Comparison of ENCODE assay signal across 8 cellular contexts in the genomic region with DNA sequence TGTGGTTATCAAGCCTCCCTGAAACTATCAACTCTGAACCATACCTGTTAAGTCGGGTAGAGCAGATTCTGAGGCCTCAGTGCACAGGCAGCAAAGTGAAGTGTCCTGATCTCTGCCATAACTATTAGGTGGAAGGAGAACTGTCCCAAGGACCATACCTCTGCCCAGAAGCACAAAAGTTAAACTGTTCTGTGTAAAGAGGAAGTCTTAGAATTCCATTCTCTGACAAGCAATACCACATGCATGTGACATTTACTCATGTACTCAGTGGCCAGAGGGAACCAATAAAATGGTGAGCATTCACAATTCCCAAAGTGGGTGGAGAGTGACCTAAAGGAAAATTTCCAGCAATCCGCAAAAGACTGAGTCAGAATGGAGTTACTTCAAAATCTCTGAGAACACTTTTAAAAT.
A peak's percentile ranks its signal among the peaks of the same experiment; 100 is the strongest.
DNase-seq lines count a peak whose midpoint lies in the region; ATAC-seq, FAIRE-seq and TF ChIP-seq lines count a peak whose summit lies in the region.

No MANE protein-coding gene starts in this region.

- no peaks in the 10 kb centered on the region; the same call in 1 of the 2 replicates for H3K9me3 ChIP-seq in Panc1 (ENCODE audit: control insufficient read depth, insufficient read depth, low read depth, low read length)
- H3K9me3 ChIP-seq in duodenal mucosa (ENCODE audit: control insufficient read depth in 1 of 2, low read length in 2 of 2), result no peaks in the 10 kb centered on the region
- no peaks in the 10 kb centered on the region for H3K9me3 ChIP-seq in osteoblast (ENCODE audit: low read depth, low read length)

- no peak for TF ChIP-seq POLR2A in GM18505 (IDR thresholded peaks at IDR 0.05; ENCODE audit: borderline replicate concordance, extremely low read depth, insufficient read depth, insufficient read length)

- peak; percentile 93 for ATAC-seq in Panc1
- ATAC-seq in HG02571 (IDR thresholded peaks at IDR 0.05; ENCODE audit: unreplicated experiment), result no peak
- no peak for ATAC-seq in GM18505 (IDR thresholded peaks at IDR 0.05; ENCODE audit: unreplicated experiment)

- H3K4me3 ChIP-seq in Panc1 (ENCODE audit: low read depth in 2 of 2, low read length in 2 of 2) (peak overlapping the region; percentile 45 to 58), duodenal mucosa (ENCODE audit: low read depth in 1 of 2, low read length in 2 of 2) (no peak overlapping the region), osteoblast (ENCODE audit: insufficient read depth, low read length) (peak overlapping the region; percentile 80)

- no peak overlapping the region for H3K9ac ChIP-seq in duodenal mucosa (ENCODE audit: low read depth in 1 of 2, low read length in 2 of 2)

- peak overlapping the region; percentile 94 for H3K4me2 ChIP-seq in osteoblast (ENCODE audit: insufficient read depth, low read length)

- H3K79me2 ChIP-seq in osteoblast (ENCODE audit: insufficient read depth, low read length), result peaks cover 66% of the 10 kb centered on the region

- POLR2A ChIA-PET in Panc1 (lab: Charles Lee), result interaction anchor here (0.6 kb wide), 1 partner anchor 43 kb away, joined by 4 read pairs; no protein-coding TSS in a partner anchor

- H2AFZ ChIP-seq in osteoblast (ENCODE audit: low read length), result no peak overlapping the region

- peaks cover 15% of the 10 kb centered on the region for H3K4me1 ChIP-seq in Panc1 (ENCODE audit: control insufficient read depth, insufficient read depth, low read length)
- H3K4me1 ChIP-seq in duodenal mucosa (ENCODE audit: control insufficient read depth in 1 of 2, insufficient read depth in 2 of 2, low read length in 2 of 2), result no peaks in the 10 kb centered on the region
- peaks cover 45% of the 10 kb centered on the region for H3K4me1 ChIP-seq in osteoblast (ENCODE audit: insufficient read depth, low read length)

- BruUV-seq in Panc1 (replicated peaks; lab: Mats Ljungman, UMichigan), result no TSS peak

- H3K27ac ChIP-seq in Panc1 (ENCODE audit: low read length) (peak overlapping the region; percentile 83), duodenal mucosa (ENCODE audit: low read depth, low read length) (peak overlapping the region; percentile 47), osteoblast (ENCODE audit: low read depth, low read length) (peak overlapping the region; percentile 99)

- H3K27me3 ChIP-seq in Panc1 (ENCODE audit: control insufficient read depth, insufficient read depth, low read length), result no peaks in the 10 kb centered on the region
- no peaks in the 10 kb centered on the region for H3K27me3 ChIP-seq in duodenal mucosa (ENCODE audit: control insufficient read depth in 1 of 2, insufficient read depth in 2 of 2, low read length in 2 of 2)
- H3K27me3 ChIP-seq in osteoblast (ENCODE audit: insufficient read depth, low read length), result no peaks in the 10 kb centered on the region

- H3K36me3 ChIP-seq in Panc1 (ENCODE audit: control insufficient read depth, insufficient read depth, low read length), result no peaks in the 10 kb centered on the region
- H3K36me3 ChIP-seq in duodenal mucosa (ENCODE audit: control insufficient read depth in 1 of 2, insufficient read depth in 2 of 2, low read length in 2 of 2), result no peaks in the 10 kb centered on the region
- H3K36me3 ChIP-seq in osteoblast (ENCODE audit: insufficient read depth, low read length), result peaks cover 10% of the 10 kb centered on the region

- TF ChIP-seq CTCF in Panc1 (IDR thresholded peaks at IDR 0.05) (no peak), osteoblast (IDR thresholded peaks at IDR 0.05; ENCODE audit: extremely low read depth, low read depth, low read length) (no peak), GM20000 (IDR thresholded peaks at IDR 0.05; ENCODE audit: extremely low read depth, missing control alignments) (no peak)

- CTCF ChIA-PET in Panc1 (lab: Charles Lee), result interaction anchor here (0.6 kb wide), 1 partner anchor 26 kb away, joined by 3 read pairs; no protein-coding TSS in a partner anchor

- in situ Hi-C loops in Panc1 (cut with HindIII; ENCODE audit: low pct_unique_long_range_greater_than_20kb, low sequenced_read_pairs), result no loop called here

- H4K20me1 ChIP-seq in osteoblast (ENCODE audit: insufficient read depth, low read length), result peaks cover 30% of the 10 kb centered on the region

- peak; percentile 99 for FAIRE-seq in G401.6 (lab: Jason Lieb, UNC)

- DNase-seq in Panc1 (ENCODE audit: low read depth, low spot score) (peak; percentile 94), osteoblast (ENCODE audit: insufficient read length, low spot score, missing footprints) (no peak), GM20000 (ENCODE audit: low spot score) (no peak), RPMI8226 (no peak)

- intact Hi-C loops in Panc1 (cut with micrococcal nuclease; ENCODE audit: unreplicated experiment), result no loop called here

Comparison
In these comparisons a context has a peak if more than half of its experiments do, and no peak if none do; other contexts are left out.
1. H3K27ac ChIP-seq: peak in every context shown above with its lines; median percentile 99 in osteoblast; 83 in Panc1; 47 in duodenal mucosa.
2. H3K4me3 ChIP-seq: peak in Panc1 (2 of 2) and osteoblast (single experiment); none in duodenal mucosa (0 of 2).